Comparison of ENCODE assay signal across 1 cellular context in the genomic region with DNA sequence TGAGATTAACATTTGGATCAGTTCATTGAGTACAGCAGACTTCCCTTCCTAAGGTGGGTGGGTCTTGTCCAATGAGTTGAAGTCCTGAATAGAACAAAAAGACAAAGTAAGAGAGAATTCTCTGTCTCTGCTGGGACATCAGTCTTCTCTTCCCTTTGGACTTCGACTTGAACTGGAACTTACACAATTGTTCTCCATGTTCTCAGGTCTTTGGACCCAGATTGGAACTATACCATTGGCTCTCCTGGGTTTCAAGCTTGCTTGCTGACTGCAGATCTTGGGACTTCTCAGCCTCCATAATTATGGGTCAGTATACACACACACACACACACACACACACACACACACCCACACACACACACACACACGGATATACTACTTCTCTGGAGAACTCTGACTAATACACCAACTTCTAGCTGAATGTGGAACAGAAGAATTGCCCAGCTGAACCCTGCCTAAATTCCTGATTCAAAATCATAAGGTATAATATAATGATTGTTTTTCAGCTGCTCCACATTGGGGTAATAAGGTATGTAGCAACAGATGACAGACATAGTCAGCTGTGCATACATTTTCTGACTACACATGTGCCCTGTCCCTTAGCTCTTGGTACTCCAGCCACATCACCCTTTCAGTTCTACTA.
A peak's percentile ranks its signal among the peaks of the same experiment; 100 is the strongest.
TF ChIP-seq lines count a peak whose summit lies in the region.

No MANE protein-coding gene starts in this region.

TF ChIP-seq in K562, 482 proteins besides CTCF, POLR2A, EP300 and RAD21 (continued from another document and continues in another):
- TF ChIP-seq ZNF407 (IDR thresholded peaks at IDR 0.05; ENCODE audit: low read depth) = peak; percentile 51; the same call in 1 of the 2 replicates
- 0 out of 2 replicates have a peak, but pooled peaks have one; percentile 53 for TF ChIP-seq NFATC3 (IDR thresholded peaks at IDR 0.05)
- no peak for TF ChIP-seq GTF2E2 (tag; IDR thresholded peaks at IDR 0.05)
- TF ChIP-seq, protein P1, sequence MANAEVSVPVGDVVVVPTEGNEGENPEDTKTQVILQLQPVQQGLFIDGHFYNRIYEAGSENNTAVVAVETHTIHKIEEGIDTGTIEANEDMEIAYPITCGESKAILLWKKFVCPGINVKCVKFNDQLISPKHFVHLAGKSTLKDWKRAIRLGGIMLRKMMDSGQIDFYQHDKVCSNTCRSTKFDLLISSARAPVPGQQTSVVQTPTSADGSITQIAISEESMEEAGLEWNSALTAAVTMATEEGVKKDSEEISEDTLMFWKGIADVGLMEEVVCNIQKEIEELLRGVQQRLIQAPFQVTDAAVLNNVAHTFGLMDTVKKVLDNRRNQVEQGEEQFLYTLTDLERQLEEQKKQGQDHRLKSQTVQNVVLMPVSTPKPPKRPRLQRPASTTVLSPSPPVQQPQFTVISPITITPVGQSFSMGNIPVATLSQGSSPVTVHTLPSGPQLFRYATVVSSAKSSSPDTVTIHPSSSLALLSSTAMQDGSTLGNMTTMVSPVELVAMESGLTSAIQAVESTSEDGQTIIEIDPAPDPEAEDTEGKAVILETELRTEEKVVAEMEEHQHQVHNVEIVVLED (CRISPR knock-in tag; IDR thresholded peaks at IDR 0.05) = 0 out of 2 replicates have a peak, but pooled peaks have one; percentile 8
- TF ChIP-seq CBX3 (IDR thresholded peaks at IDR 0.05; ENCODE audit: borderline replicate concordance in 1 of 2, low read length in 2 of 2) = peak in 1 of 2 experiments; percentile 34; a peak in 1 of 3 replicates
- peak; percentile 78; the same call in 1 of the 2 replicates for TF ChIP-seq HLTF (IDR thresholded peaks at IDR 0.05)
- TF ChIP-seq, protein P2, sequence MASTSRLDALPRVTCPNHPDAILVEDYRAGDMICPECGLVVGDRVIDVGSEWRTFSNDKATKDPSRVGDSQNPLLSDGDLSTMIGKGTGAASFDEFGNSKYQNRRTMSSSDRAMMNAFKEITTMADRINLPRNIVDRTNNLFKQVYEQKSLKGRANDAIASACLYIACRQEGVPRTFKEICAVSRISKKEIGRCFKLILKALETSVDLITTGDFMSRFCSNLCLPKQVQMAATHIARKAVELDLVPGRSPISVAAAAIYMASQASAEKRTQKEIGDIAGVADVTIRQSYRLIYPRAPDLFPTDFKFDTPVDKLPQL (IDR thresholded peaks at IDR 0.05; ENCODE audit: extremely low read depth, insufficient read length) = no peak
- peak; percentile 94; the same call in 1 of the 2 replicates for TF ChIP-seq OTX1 (CRISPR knock-in tag; IDR thresholded peaks at IDR 0.05)
- TF ChIP-seq ZNF175 (CRISPR knock-in tag; IDR thresholded peaks at IDR 0.05; ENCODE audit: low read depth) = peak; percentile 34
- no peak for TF ChIP-seq NR2C1 (IDR thresholded peaks at IDR 0.05)
- TF ChIP-seq NR2C1 (tag; IDR thresholded peaks at IDR 0.05) = peak; percentile 35
- TF ChIP-seq, protein P3, sequence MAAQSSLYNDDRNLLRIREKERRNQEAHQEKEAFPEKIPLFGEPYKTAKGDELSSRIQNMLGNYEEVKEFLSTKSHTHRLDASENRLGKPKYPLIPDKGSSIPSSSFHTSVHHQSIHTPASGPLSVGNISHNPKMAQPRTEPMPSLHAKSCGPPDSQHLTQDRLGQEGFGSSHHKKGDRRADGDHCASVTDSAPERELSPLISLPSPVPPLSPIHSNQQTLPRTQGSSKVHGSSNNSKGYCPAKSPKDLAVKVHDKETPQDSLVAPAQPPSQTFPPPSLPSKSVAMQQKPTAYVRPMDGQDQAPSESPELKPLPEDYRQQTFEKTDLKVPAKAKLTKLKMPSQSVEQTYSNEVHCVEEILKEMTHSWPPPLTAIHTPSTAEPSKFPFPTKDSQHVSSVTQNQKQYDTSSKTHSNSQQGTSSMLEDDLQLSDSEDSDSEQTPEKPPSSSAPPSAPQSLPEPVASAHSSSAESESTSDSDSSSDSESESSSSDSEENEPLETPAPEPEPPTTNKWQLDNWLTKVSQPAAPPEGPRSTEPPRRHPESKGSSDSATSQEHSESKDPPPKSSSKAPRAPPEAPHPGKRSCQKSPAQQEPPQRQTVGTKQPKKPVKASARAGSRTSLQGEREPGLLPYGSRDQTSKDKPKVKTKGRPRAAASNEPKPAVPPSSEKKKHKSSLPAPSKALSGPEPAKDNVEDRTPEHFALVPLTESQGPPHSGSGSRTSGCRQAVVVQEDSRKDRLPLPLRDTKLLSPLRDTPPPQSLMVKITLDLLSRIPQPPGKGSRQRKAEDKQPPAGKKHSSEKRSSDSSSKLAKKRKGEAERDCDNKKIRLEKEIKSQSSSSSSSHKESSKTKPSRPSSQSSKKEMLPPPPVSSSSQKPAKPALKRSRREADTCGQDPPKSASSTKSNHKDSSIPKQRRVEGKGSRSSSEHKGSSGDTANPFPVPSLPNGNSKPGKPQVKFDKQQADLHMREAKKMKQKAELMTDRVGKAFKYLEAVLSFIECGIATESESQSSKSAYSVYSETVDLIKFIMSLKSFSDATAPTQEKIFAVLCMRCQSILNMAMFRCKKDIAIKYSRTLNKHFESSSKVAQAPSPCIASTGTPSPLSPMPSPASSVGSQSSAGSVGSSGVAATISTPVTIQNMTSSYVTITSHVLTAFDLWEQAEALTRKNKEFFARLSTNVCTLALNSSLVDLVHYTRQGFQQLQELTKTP (IDR thresholded peaks at IDR 0.05; ENCODE audit: low read depth in 1 of 2, partially characterized antibody in 2 of 2) = peak; percentile 27 to 31
- TF ChIP-seq ZBTB9 (CRISPR knock-in tag; IDR thresholded peaks at IDR 0.05) = 0 out of 2 replicates have a peak, but pooled peaks have one; percentile 8
- no peak for TF ChIP-seq CBFB (CRISPR knock-in tag; IDR thresholded peaks at IDR 0.05)
- TF ChIP-seq, protein P4, sequence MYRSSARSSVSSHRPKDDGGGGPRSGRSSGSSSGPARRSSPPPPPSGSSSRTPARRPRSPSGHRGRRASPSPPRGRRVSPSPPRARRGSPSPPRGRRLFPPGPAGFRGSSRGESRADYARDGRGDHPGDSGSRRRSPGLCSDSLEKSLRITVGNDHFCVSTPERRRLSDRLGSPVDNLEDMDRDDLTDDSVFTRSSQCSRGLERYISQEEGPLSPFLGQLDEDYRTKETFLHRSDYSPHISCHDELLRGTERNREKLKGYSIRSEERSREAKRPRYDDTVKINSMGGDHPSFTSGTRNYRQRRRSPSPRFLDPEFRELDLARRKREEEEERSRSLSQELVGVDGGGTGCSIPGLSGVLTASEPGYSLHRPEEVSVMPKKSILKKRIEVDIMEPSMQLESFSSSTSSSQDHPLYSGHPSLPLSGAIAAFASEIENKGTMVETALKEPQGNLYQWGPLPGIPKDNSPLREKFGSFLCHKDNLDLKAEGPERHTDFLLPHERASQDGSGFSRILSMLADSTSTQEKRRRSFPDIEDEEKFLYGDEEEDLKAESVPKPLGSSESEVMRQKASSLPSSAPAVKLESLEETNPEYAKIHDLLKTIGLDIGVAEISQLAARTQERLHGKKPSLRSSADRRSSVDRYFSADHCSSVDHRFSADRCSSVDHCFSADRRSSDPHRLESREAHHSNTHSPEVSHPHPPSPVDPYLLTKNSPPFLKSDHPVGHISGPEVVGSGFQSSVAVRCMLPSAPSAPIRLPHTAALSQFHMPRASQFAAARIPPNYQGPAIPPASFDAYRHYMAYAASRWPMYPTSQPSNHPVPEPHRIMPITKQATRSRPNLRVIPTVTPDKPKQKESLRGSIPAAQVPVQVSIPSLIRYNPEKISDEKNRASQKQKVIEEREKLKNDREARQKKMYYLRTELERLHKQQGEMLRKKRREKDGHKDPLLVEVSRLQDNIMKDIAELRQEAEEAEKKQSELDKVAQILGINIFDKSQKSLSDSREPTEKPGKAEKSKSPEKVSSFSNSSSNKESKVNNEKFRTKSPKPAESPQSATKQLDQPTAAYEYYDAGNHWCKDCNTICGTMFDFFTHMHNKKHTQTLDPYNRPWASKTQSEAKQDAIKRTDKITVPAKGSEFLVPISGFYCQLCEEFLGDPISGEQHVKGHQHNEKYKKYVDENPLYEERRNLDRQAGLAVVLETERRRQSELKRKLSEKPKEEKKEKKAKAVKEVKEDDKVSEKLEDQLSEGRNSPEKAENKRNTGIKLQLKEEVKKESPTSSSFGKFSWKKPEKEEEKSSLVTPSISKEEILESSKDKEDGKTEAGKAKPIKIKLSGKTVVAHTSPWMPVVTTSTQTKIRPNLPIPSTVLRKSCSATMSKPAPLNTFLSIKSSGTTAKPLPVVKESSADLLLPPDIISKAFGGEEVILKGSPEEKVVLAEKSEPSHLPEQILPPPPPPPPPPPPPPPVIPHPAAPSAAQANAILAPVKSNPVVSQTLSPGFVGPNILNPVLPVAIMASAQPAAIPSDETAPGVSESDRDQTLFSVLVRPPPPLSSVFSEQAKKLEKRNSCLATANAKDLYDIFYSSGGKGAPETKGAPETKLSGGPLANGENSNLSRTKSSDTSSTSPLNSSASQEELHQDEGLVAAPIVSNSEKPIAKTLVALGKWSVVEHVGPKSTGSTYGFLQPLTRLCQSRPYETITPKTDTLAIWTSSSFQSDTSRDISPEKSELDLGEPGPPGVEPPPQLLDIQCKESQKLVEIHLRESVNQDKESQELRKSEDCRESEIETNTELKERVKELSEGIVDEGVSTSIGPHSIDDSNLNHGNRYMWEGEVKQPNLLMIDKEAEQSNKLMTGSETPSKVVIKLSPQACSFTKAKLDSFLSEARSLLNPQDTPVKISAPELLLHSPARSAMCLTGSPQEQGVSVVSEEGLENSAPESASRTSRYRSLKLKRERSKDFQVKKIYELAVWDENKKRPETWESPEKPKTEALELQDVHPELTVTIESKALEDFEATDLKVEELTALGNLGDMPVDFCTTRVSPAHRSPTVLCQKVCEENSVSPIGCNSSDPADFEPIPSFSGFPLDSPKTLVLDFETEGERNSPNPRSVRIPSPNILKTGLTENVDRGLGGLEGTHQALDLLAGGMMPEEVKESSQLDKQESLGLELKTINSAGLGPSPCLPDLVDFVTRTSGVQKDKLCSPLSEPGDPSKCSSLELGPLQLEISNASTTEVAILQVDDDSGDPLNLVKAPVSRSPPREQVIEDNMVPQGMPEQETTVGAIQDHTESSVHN (IDR thresholded peaks at IDR 0.05; ENCODE audit: borderline replicate concordance in 1 of 2, low read depth in 1 of 2) = 0 out of 4 replicates have a peak, but pooled peaks of 1 of the 2 experiments have one; percentile 20
- TF ChIP-seq NCOA4 (IDR thresholded peaks at IDR 0.05; ENCODE audit: partially characterized antibody) = no peak
- no peak; the same call in 1 of the 2 replicates for TF ChIP-seq ELF1 (tag; IDR thresholded peaks at IDR 0.05)
